21 cellular contexts compared by ENCODE assay signal in the genomic region with DNA sequence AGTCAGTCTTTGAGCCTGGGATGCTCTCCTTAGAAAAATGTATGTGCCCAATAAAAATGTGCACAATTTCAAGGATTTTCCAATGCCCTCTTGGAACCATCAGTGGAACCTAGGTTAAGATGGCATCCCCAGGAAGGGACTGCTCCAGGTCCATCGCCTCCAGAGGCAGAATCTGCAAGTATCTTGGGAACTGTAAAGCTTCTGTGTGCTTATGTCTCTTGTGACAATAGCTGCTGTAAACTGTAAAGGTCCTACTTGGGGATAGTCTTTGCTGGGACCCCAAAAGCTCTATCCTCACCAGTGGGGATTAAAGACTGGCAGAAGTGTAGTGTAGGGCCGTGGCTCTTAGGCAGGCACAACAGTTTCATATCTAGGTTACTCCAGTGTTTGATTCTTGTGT. TPM values are rescaled to one million over a fixed set of nuclear protein-coding genes. Genes with fewer than 3 reads are reported as not detected.
DNase-seq lines count a peak whose midpoint lies in the region; ATAC-seq and TF ChIP-seq lines count a peak whose summit lies in the region.
"Had no signal": no experiment of that assay in that cellular context is flagged by ENCODE, and none has a peak within 500 bp of the region (broad histone marks: within the 10 kb centered on the region; RNA-seq: fewer than 3 reads in every experiment).

No MANE protein-coding gene starts in this region.

- H3K9me3 Mint-ChIP-seq in stimulated activated effector memory CD8-positive, alpha-beta T cell treated with anti-CD3 and anti-CD28 coated beads, Interleukin-12 subunit alpha, Interleukin-12 subunit beta, amount 100 ng/mL, for 72 hours, result no peaks in the 10 kb centered on the region
- H3K9me3 Mint-ChIP-seq: CD8-positive, alpha-beta memory T cell had no signal

- H2AFZ ChIP-seq in HCT116 (ENCODE audit: low read depth, low read length, poor library complexity, severe bottlenecking), result no peak overlapping the region

- H3K4me3 Mint-ChIP-seq in stimulated activated effector memory CD8-positive, alpha-beta T cell treated with anti-CD3 and anti-CD28 coated beads, Interleukin-12 subunit alpha, Interleukin-12 subunit beta, amount 100 ng/mL, for 72 hours, result no peak overlapping the region
- H3K4me3 Mint-ChIP-seq: CD8-positive, alpha-beta memory T cell; IgD-negative memory B cell had no signal

- H3K9me3 ChIP-seq in left ventricle myocardium inferior (replicated peaks), result no peaks in the 10 kb centered on the region
- no peaks in the 10 kb centered on the region for H3K9me3 ChIP-seq in HCT116 (ENCODE audit: control insufficient read depth in 1 of 2, insufficient read depth in 1 of 2, low read depth in 1 of 2, low read length in 2 of 2)

- H3K36me3 ChIP-seq in left ventricle myocardium inferior (peaks cover 35% of the 10 kb centered on the region), HCT116 (ENCODE audit: control insufficient read depth in 1 of 2, insufficient read depth in 2 of 2, low read length in 2 of 2) (peaks cover 57 to 93% of the 10 kb centered on the region in 2 experiments)

- peak overlapping the region; percentile 97 for H3K27ac ChIP-seq in left ventricle myocardium inferior (replicated peaks)
- H3K27ac ChIP-seq in HCT116 (ENCODE audit: low read depth, low read length), result no peak overlapping the region
- H3K27ac ChIP-seq: C4-2B, SK-N-MC had no signal

- H3K9ac ChIP-seq in HCT116 (ENCODE audit: low read length), result no peak overlapping the region

- H3K4me3 ChIP-seq in left ventricle myocardium inferior (no peak overlapping the region), HCT116 (replicated peaks in 1 of 2; ENCODE audit: low read depth in 1 of 2, low read length in 2 of 2) (no peak overlapping the region), astrocyte of the spinal cord (ENCODE audit: low read depth, low read length) (no peak overlapping the region)
- H3K4me3 ChIP-seq: SK-N-MC had no signal

- H3K79me2 ChIP-seq in HCT116 (ENCODE audit: insufficient read depth, low read length), result peaks cover 97% of the 10 kb centered on the region

- no peak overlapping the region for H3K4me2 ChIP-seq in HCT116 (ENCODE audit: low read length)

- TF ChIP-seq POLR2A in HCT116 (IDR thresholded peaks at IDR 0.05; ENCODE audit: borderline replicate concordance, extremely low read depth, insufficient read depth, insufficient read length), result no peak

- ATAC-seq in left ventricle myocardium superior (no peak), HCT116 (no peak), HG03159 (IDR thresholded peaks at IDR 0.05; ENCODE audit: unreplicated experiment) (no peak), HG03378 (IDR thresholded peaks at IDR 0.05; ENCODE audit: unreplicated experiment) (no peak)
- ATAC-seq in stimulated activated effector memory CD8-positive, alpha-beta T cell treated with anti-CD3 and anti-CD28 coated beads, Interleukin-12 subunit alpha, Interleukin-12 subunit beta, amount 100 ng/mL, for 72 hours, result no peak

- TF ChIP-seq CTCF in left ventricle myocardium inferior (IDR thresholded peaks at IDR 0.05; ENCODE audit: borderline replicate concordance) (no peak), HCT116 (IDR thresholded peaks at IDR 0.05 in 2 of 3, conservative IDR thresholded peaks at IDR 0.05 in 1 of 3; ENCODE audit: borderline replicate concordance in 1 of 3, insufficient read depth in 1 of 3, low read depth in 2 of 3, low read length in 2 of 3) (no peak), astrocyte of the spinal cord (IDR thresholded peaks at IDR 0.05; ENCODE audit: low read depth, low read length) (no peak)

- no TSS peak for BruUV-seq in HCT116 (replicated peaks; lab: Mats Ljungman, UMichigan)

- H3K4me1 Mint-ChIP-seq in stimulated activated effector memory CD8-positive, alpha-beta T cell treated with anti-CD3 and anti-CD28 coated beads, Interleukin-12 subunit alpha, Interleukin-12 subunit beta, amount 100 ng/mL, for 72 hours, result peaks cover 96% of the 10 kb centered on the region

- peak overlapping the region; percentile 65 for H3K27ac Mint-ChIP-seq in stimulated activated effector memory CD8-positive, alpha-beta T cell treated with anti-CD3 and anti-CD28 coated beads, Interleukin-12 subunit alpha, Interleukin-12 subunit beta, amount 100 ng/mL, for 72 hours

- H3K27me3 ChIP-seq in left ventricle myocardium inferior (ENCODE audit: low read depth), result no peaks in the 10 kb centered on the region
- no peaks in the 10 kb centered on the region for H3K27me3 ChIP-seq in HCT116 (ENCODE audit: insufficient read depth, low read length)

- in situ Hi-C loops in astrocyte of the spinal cord (cut with HindIII; ENCODE audit: low sequenced_read_pairs), result no loop called here

- CTCF ChIA-PET in HCT116 (lab: Charles Lee), result no interaction called here

- no peaks in the 10 kb centered on the region for H3K9me2 ChIP-seq in HCT116 (ENCODE audit: insufficient read depth)

- DNase-seq in left ventricle myocardium inferior (no peak), left ventricle myocardium superior (no peak), HCT116 (ENCODE audit: low read depth, low spot score) (no peak), astrocyte of the spinal cord (ENCODE audit: low read depth, low spot score) (peak; percentile 7)
- DNase-seq in stimulated activated effector memory CD8-positive, alpha-beta T cell treated with anti-CD3 and anti-CD28 coated beads, Interleukin-12 subunit alpha, Interleukin-12 subunit beta, amount 100 ng/mL, for 72 hours (ENCODE audit: low spot score in 2 of 2), result no peak
- DNase-seq: AML-193; Calu3; CD8-positive, alpha-beta memory T cell; GOT3; HCEC 1CT; NCI-H1694; NCI-H2171; NCI-H524 treated with DMSO at 0.1 percent for 48 hours; NCI-H82; OCI-M1; SHP77 treated with DMSO at 0.1 percent for 48 hours had no signal

- H3K36me3 Mint-ChIP-seq in stimulated activated effector memory CD8-positive, alpha-beta T cell treated with anti-CD3 and anti-CD28 coated beads, Interleukin-12 subunit alpha, Interleukin-12 subunit beta, amount 100 ng/mL, for 72 hours, result peaks cover 100% of the 10 kb centered on the region

- no peak for TF ChIP-seq RAD21 in HCT116 (IDR thresholded peaks at IDR 0.05; ENCODE audit: low read depth)

- RAD21 ChIA-PET in HCT116 (lab: Charles Lee; ENCODE audit: low non-redundant PET in 1 of 2, low total read pairs in 2 of 2, uncharacterized antibody in 2 of 2, unreplicated experiment in 2 of 2), result no interaction called here

- intact Hi-C loops in left ventricle myocardium inferior (cut with micrococcal nuclease) (loop anchor here (2.0 kb wide), 1 partner anchor 21 kb away; no protein-coding TSS in a partner anchor), left ventricle myocardium superior (cut with micrococcal nuclease) (no loop called here), HCT116 (cut with micrococcal nuclease) (no loop called here)

- peaks cover 58% of the 10 kb centered on the region; the same call in 1 of the 2 replicates for H4K20me1 ChIP-seq in HCT116 (ENCODE audit: insufficient read depth)

- peaks cover 81% of the 10 kb centered on the region for H3K4me1 ChIP-seq in left ventricle myocardium inferior
- peaks cover 8 to 60% of the 10 kb centered on the region in 2 experiments; a peak in 3 of 4 replicates for H3K4me1 ChIP-seq in HCT116 (ENCODE audit: control insufficient read depth in 1 of 2, insufficient read depth in 2 of 2, low read length in 2 of 2)

- POLR2A ChIA-PET in HCT116 (lab: Charles Lee), result interaction anchor here (1.4 to 24.1 kb wide), 6 partner anchors 9 to 197 kb away, joined by 3 to 438 read pairs (median 4); no protein-coding TSS in a partner anchor

TF ChIP-seq in HCT116, 20 proteins besides CTCF, POLR2A, EP300 and RAD21:
- no peak for TF ChIP-seq SRF (IDR thresholded peaks at IDR 0.05; ENCODE audit: low read depth)
- TF ChIP-seq, protein P1, sequence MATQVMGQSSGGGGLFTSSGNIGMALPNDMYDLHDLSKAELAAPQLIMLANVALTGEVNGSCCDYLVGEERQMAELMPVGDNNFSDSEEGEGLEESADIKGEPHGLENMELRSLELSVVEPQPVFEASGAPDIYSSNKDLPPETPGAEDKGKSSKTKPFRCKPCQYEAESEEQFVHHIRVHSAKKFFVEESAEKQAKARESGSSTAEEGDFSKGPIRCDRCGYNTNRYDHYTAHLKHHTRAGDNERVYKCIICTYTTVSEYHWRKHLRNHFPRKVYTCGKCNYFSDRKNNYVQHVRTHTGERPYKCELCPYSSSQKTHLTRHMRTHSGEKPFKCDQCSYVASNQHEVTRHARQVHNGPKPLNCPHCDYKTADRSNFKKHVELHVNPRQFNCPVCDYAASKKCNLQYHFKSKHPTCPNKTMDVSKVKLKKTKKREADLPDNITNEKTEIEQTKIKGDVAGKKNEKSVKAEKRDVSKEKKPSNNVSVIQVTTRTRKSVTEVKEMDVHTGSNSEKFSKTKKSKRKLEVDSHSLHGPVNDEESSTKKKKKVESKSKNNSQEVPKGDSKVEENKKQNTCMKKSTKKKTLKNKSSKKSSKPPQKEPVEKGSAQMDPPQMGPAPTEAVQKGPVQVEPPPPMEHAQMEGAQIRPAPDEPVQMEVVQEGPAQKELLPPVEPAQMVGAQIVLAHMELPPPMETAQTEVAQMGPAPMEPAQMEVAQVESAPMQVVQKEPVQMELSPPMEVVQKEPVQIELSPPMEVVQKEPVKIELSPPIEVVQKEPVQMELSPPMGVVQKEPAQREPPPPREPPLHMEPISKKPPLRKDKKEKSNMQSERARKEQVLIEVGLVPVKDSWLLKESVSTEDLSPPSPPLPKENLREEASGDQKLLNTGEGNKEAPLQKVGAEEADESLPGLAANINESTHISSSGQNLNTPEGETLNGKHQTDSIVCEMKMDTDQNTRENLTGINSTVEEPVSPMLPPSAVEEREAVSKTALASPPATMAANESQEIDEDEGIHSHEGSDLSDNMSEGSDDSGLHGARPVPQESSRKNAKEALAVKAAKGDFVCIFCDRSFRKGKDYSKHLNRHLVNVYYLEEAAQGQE (IDR thresholded peaks at IDR 0.05; ENCODE audit: low read depth), result no peak
- peak; percentile 16; the same call in 1 of the 2 replicates for TF ChIP-seq JUND (IDR thresholded peaks at IDR 0.05)
- no peak for TF ChIP-seq EGR1 (IDR thresholded peaks at IDR 0.05; ENCODE audit: low read depth)
- no peak for TF ChIP-seq TCF7L2 (IDR thresholded peaks at IDR 0.05; ENCODE audit: borderline replicate concordance, extremely low read depth, insufficient read depth, insufficient read length)
- TF ChIP-seq POLR2AphosphoS5 (IDR thresholded peaks at IDR 0.05; ENCODE audit: low read depth, low read length), result peak; percentile 51; the same call in 1 of the 2 replicates
- no peak for TF ChIP-seq CBX3 (IDR thresholded peaks at IDR 0.05; ENCODE audit: low read depth)

RNA-seq across cellular contexts. Expression of a gene that starts 11.9 kb away (rescaled TPM):
- total RNA-seq in left ventricle myocardium inferior (15.0 TPM), left ventricle myocardium superior (7.1 TPM), HCT116 (2021; ENCODE audit: unreplicated experiment) (137 TPM)
- 199 and 315 TPM in 2 replicates for polyA plus RNA-seq in HCT116 (2012)

RNA-seq across cellular contexts. Expression of a gene that starts 57.9 kb away (rescaled TPM):
- total RNA-seq in left ventricle myocardium inferior (20.9 TPM), left ventricle myocardium superior (24.3 TPM), HCT116 (2021; ENCODE audit: unreplicated experiment) (64.3 TPM)
- 18.2 and 27.6 TPM in 2 replicates for polyA plus RNA-seq in HCT116 (2012)
